ENCODE assay signal across 31 cellular contexts in genomic region chr5:2023196-2023595, GRCh38.
"Had no signal": no experiment of that assay in that cellular context is flagged by ENCODE, and none has a peak within 500 bp of the region (broad histone marks: within the 10 kb centered on the region; RNA-seq: fewer than 3 reads in every experiment).

No MANE protein-coding gene starts in this region.

- DNase-seq: activated CD4-positive, alpha-beta memory T cell treated with anti-CD3 and anti-CD28 coated beads for 36 hours; activated CD4-positive, alpha-beta T cell treated with anti-CD3 and anti-CD28 coated beads for 36 hours; activated CD4-positive, alpha-beta T cell treated with anti-CD3 and anti-CD28 coated beads, Interleukin-2, amount 10 ng/mL, durations not matched to agents 24 days and 14 days; activated CD4-positive, CD25-positive, alpha-beta regulatory T cell; activated CD4-positive, CD25-positive, alpha-beta regulatory T cell treated with anti-CD3 and anti-CD28 coated beads, Interleukin-2, amount 50 U/mL, for 72 hours; activated CD8-positive, alpha-beta memory T cell treated with anti-CD3 and anti-CD28 coated beads, Interleukin-2, amount 50 U/mL, for 4 hours; activated CD8-positive, alpha-beta T cell treated with anti-CD3 and anti-CD28 coated beads, Interleukin-2, amount 10 ng/mL, durations not matched to agents 7 days and 5 days; activated gamma-delta T cell; activated naive CD4-positive, alpha-beta T cell; activated naive CD4-positive, alpha-beta T cell treated with anti-CD3 and anti-CD28 coated beads, Interleukin-2, amount 10 ng/mL, durations not matched to agents 7 days and 5 days; activated naive CD8-positive, alpha-beta T cell treated with anti-CD3 and anti-CD28 coated beads, Interleukin-2, amount 10 ng/mL, durations not matched to agents 7 days and 5 days; activated T-cell treated with anti-CD3 and anti-CD28 coated beads, Interleukin-2, amount 50 U/mL, for 1 hour; activated T-cell treated with anti-CD3 and anti-CD28 coated beads, Interleukin-2, amount 50 U/mL, for 48 hours; dorsolateral prefrontal cortex; effector memory CD4-positive, alpha-beta T cell; erythroblast; foreskin fibroblast; gastrocnemius medialis; glutamatergic neuron; heart left ventricle; T-helper 2 cell had no signal

- H3K4me1 ChIP-seq: ascending aorta, breast epithelium, gastrocnemius medialis, heart left ventricle had no signal

- H3K4me3 ChIP-seq: ascending aorta, breast epithelium, cardiac muscle cell, coronary artery, dorsolateral prefrontal cortex, gastrocnemius medialis, heart left ventricle had no signal

- H3K9me3 Mint-ChIP-seq: activated CD4-positive, alpha-beta memory T cell treated with anti-CD3 and anti-CD28 coated beads for 36 hours; activated CD4-positive, alpha-beta T cell treated with anti-CD3 and anti-CD28 coated beads, Interleukin-2, amount 10 ng/mL, durations not matched to agents 24 days and 14 days; activated naive CD4-positive, alpha-beta T cell treated with anti-CD3 and anti-CD28 coated beads, Interleukin-2, amount 10 ng/mL, durations not matched to agents 7 days and 5 days; activated naive CD4-positive, alpha-beta T cell treated with anti-CD3 and anti-CD28 coated beads, Interleukin-2, amount 50 U/mL, for 72 hours; activated naive CD8-positive, alpha-beta T cell treated with anti-CD3 and anti-CD28 coated beads, Interleukin-2, amount 10 ng/mL, durations not matched to agents 7 days and 5 days; dendritic cell treated with granulocyte-macrophage colony-stimulating factor and Interleukin-4, amounts not matched to agents 40 ng/mL and 50 ng/mL, for 4 days had no signal

- H3K4me1 Mint-ChIP-seq: activated CD4-positive, alpha-beta T cell treated with anti-CD3 and anti-CD28 coated beads for 36 hours; activated CD4-positive, alpha-beta T cell treated with anti-CD3 and anti-CD28 coated beads, Interleukin-2, amount 10 ng/mL, durations not matched to agents 24 days and 14 days; activated CD8-positive, alpha-beta memory T cell treated with anti-CD3 and anti-CD28 coated beads, Interleukin-2, amount 10 ng/mL, durations not matched to agents 7 days and 5 days; activated naive CD4-positive, alpha-beta T cell treated with anti-CD3 and anti-CD28 coated beads, Interleukin-2, amount 10 ng/mL, durations not matched to agents 7 days and 5 days; activated naive CD8-positive, alpha-beta T cell treated with anti-CD3 and anti-CD28 coated beads, Interleukin-2, amount 10 ng/mL, durations not matched to agents 7 days and 5 days; brain; central memory CD8-positive, alpha-beta T cell had no signal

- H3K27ac Mint-ChIP-seq: activated CD4-positive, alpha-beta memory T cell treated with anti-CD3 and anti-CD28 coated beads for 36 hours; activated CD4-positive, alpha-beta T cell treated with anti-CD3 and anti-CD28 coated beads for 36 hours; activated CD4-positive, alpha-beta T cell treated with anti-CD3 and anti-CD28 coated beads, Interleukin-2, amount 10 ng/mL, durations not matched to agents 24 days and 14 days; activated CD8-positive, alpha-beta memory T cell treated with anti-CD3 and anti-CD28 coated beads, Interleukin-2, amount 10 ng/mL, durations not matched to agents 7 days and 5 days; activated CD8-positive, alpha-beta T cell treated with anti-CD3 and anti-CD28 coated beads, Interleukin-2, amount 10 ng/mL, durations not matched to agents 7 days and 5 days; activated naive CD4-positive, alpha-beta T cell treated with anti-CD3 and anti-CD28 coated beads, Interleukin-2, amount 10 ng/mL, durations not matched to agents 7 days and 5 days; activated naive CD4-positive, alpha-beta T cell treated with anti-CD3 and anti-CD28 coated beads, Interleukin-2, amount 50 U/mL, for 72 hours; activated naive CD8-positive, alpha-beta T cell treated with anti-CD3 and anti-CD28 coated beads, Interleukin-2, amount 10 ng/mL, durations not matched to agents 7 days and 5 days; brain; dendritic cell treated with granulocyte-macrophage colony-stimulating factor and Interleukin-4, amounts not matched to agents 40 ng/mL and 50 ng/mL, for 4 days; endodermal cell had no signal

- H3K27ac ChIP-seq: ascending aorta, breast epithelium, cardiac muscle cell, coronary artery, dorsolateral prefrontal cortex, gastrocnemius medialis, heart left ventricle had no signal

- H3K27me3 ChIP-seq: ascending aorta, breast epithelium, gastrocnemius medialis had no signal

- H3K4me3 Mint-ChIP-seq: activated CD4-positive, alpha-beta memory T cell treated with anti-CD3 and anti-CD28 coated beads for 36 hours; activated CD4-positive, alpha-beta T cell treated with anti-CD3 and anti-CD28 coated beads for 36 hours; activated CD4-positive, alpha-beta T cell treated with anti-CD3 and anti-CD28 coated beads, Interleukin-2, amount 10 ng/mL, durations not matched to agents 24 days and 14 days; activated CD8-positive, alpha-beta memory T cell treated with anti-CD3 and anti-CD28 coated beads, Interleukin-2, amount 10 ng/mL, durations not matched to agents 7 days and 5 days; activated CD8-positive, alpha-beta T cell treated with anti-CD3 and anti-CD28 coated beads, Interleukin-2, amount 10 ng/mL, durations not matched to agents 7 days and 5 days; activated naive CD4-positive, alpha-beta T cell treated with anti-CD3 and anti-CD28 coated beads, Interleukin-2, amount 10 ng/mL, durations not matched to agents 7 days and 5 days; activated naive CD8-positive, alpha-beta T cell treated with anti-CD3 and anti-CD28 coated beads, Interleukin-2, amount 10 ng/mL, durations not matched to agents 7 days and 5 days; brain; central memory CD8-positive, alpha-beta T cell; dendritic cell treated with granulocyte-macrophage colony-stimulating factor and Interleukin-4, amounts not matched to agents 40 ng/mL and 50 ng/mL, for 4 days; endodermal cell had no signal

- ATAC-seq: activated CD4-positive, alpha-beta T cell treated with anti-CD3 and anti-CD28 coated beads for 36 hours; activated CD8-positive, alpha-beta memory T cell treated with anti-CD3 and anti-CD28 coated beads, Interleukin-2, amount 10 ng/mL, durations not matched to agents 7 days and 5 days; activated CD8-positive, alpha-beta T cell treated with anti-CD3 and anti-CD28 coated beads, Interleukin-2, amount 10 ng/mL, durations not matched to agents 7 days and 5 days; activated naive CD4-positive, alpha-beta T cell treated with anti-CD3 and anti-CD28 coated beads, Interleukin-2, amount 50 U/mL, for 72 hours; gastrocnemius medialis; heart left ventricle had no signal

- H3K36me3 Mint-ChIP-seq: activated CD4-positive, alpha-beta memory T cell treated with anti-CD3 and anti-CD28 coated beads for 36 hours; activated CD8-positive, alpha-beta memory T cell treated with anti-CD3 and anti-CD28 coated beads, Interleukin-2, amount 10 ng/mL, durations not matched to agents 7 days and 5 days; activated naive CD4-positive, alpha-beta T cell treated with anti-CD3 and anti-CD28 coated beads, Interleukin-2, amount 10 ng/mL, durations not matched to agents 7 days and 5 days; activated naive CD8-positive, alpha-beta T cell treated with anti-CD3 and anti-CD28 coated beads, Interleukin-2, amount 10 ng/mL, durations not matched to agents 7 days and 5 days; brain had no signal
